1 cellular context compared by ENCODE assay signal in genomic region chr1:1920608-1921458, GRCh38.
TF ChIP-seq lines count a peak whose summit lies in the region.

No MANE protein-coding gene starts in this region.

TF ChIP-seq in HepG2, 621 proteins besides CTCF, POLR2A, EP300 and RAD21 (continued from another document):
- TF ChIP-seq SP4 (CRISPR knock-in tag; IDR thresholded peaks at IDR 0.05), result 0 out of 2 replicates have a peak, but pooled peaks have one; percentile 45
- TF ChIP-seq, protein P1, sequence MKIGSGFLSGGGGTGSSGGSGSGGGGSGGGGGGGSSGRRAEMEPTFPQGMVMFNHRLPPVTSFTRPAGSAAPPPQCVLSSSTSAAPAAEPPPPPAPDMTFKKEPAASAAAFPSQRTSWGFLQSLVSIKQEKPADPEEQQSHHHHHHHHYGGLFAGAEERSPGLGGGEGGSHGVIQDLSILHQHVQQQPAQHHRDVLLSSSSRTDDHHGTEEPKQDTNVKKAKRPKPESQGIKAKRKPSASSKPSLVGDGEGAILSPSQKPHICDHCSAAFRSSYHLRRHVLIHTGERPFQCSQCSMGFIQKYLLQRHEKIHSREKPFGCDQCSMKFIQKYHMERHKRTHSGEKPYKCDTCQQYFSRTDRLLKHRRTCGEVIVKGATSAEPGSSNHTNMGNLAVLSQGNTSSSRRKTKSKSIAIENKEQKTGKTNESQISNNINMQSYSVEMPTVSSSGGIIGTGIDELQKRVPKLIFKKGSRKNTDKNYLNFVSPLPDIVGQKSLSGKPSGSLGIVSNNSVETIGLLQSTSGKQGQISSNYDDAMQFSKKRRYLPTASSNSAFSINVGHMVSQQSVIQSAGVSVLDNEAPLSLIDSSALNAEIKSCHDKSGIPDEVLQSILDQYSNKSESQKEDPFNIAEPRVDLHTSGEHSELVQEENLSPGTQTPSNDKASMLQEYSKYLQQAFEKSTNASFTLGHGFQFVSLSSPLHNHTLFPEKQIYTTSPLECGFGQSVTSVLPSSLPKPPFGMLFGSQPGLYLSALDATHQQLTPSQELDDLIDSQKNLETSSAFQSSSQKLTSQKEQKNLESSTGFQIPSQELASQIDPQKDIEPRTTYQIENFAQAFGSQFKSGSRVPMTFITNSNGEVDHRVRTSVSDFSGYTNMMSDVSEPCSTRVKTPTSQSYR (CRISPR knock-in tag; IDR thresholded peaks at IDR 0.05; ENCODE audit: borderline replicate concordance), result peak; percentile 18; the same call in 1 of the 2 replicates
- 0 out of 2 replicates have a peak, but pooled peaks have one; percentile 22 for TF ChIP-seq ZNF256 (CRISPR knock-in tag; conservative IDR thresholded peaks at IDR 0.05)
